In the genomic region with DNA sequence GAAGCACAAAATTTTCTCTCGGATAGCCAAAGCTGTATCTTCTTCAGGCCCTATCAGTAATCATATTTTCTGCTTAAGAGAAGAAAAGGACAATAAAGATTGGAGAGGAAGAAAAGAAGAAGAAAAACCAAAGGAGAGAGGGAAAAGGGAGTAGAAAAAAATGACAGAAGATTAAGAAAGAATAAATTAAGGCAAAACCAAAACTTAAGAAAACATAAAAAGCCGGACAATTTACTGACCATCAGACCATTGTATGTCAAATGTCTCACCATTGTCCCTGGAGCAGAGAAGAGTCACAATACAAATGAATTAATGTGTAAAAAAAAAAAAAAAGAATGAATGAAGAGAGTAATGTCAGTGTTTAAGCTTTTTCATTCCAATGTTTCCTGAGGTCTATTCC, we compare ENCODE assay signal across 8 cellular contexts.
"Had no signal": no experiment of that assay in that cellular context is flagged by ENCODE, and none has a peak within 500 bp of the region (broad histone marks: within the 10 kb centered on the region; RNA-seq: fewer than 3 reads in every experiment).

No MANE protein-coding gene starts in this region.

- ATAC-seq: GM12878 had no signal

- DNase-seq: GDM1, GF-D8 had no signal

- FAIRE-seq: G401.6, GM12878, GM12891, GM12892, GM18507, GM19239 had no signal

- H3K4me3 ChIP-seq: GM12878 had no signal
